10 cellular contexts compared by ENCODE assay signal in genomic region chr6:16683524-16684194, GRCh38.
DNase-seq lines count a peak whose midpoint lies in the region; ATAC-seq, FAIRE-seq and TF ChIP-seq lines count a peak whose summit lies in the region.
"Had no signal": no experiment of that assay in that cellular context is flagged by ENCODE, and none has a peak within 500 bp of the region (broad histone marks: within the 10 kb centered on the region; RNA-seq: fewer than 3 reads in every experiment).

No MANE protein-coding gene starts in this region.

- DNase-seq in A549 (ENCODE audit: low read depth in 1 of 2, low spot score in 1 of 2) (peak in 1 of 2 experiments; percentile 66), HTR-8/SVneo (ENCODE audit: insufficient read length, low spot score) (no peak), astrocyte (ENCODE audit: low read depth) (peak; percentile 79), NCI-H1694 treated with DMSO at 0.1 percent for 48 hours (lab: John Stamatoyannopoulos, UW) (no peak), COLO668 (lab: John Stamatoyannopoulos, UW; ENCODE audit: unreplicated experiment) (no peak)

- H3K27me3 Mint-ChIP-seq in astrocyte (ENCODE audit: low read depth, unreplicated experiment) = no peaks in the 10 kb centered on the region

- H4K20me1 ChIP-seq in astrocyte (ENCODE audit: insufficient read depth, low read length) = no peaks in the 10 kb centered on the region

- no peaks in the 10 kb centered on the region for H3K36me3 ChIP-seq in astrocyte (ENCODE audit: insufficient read depth, low read length)
- no peaks in the 10 kb centered on the region for H3K36me3 ChIP-seq in liver (ENCODE audit: control insufficient read depth in 4 of 4, insufficient read depth in 3 of 4, low read depth in 1 of 4, low read length in 3 of 4)

- no peak overlapping the region for H2AFZ ChIP-seq in astrocyte (ENCODE audit: low read depth, low read length)

- FAIRE-seq in A549 (lab: Jason Lieb, UNC) (no peak), HTR-8/SVneo (lab: Jason Lieb, UNC) (peak; percentile 9), astrocyte (lab: Jason Lieb, UNC) (no peak)
- FAIRE-seq: TTC549 had no signal

- peak overlapping the region; percentile 92 for H3K27ac Mint-ChIP-seq in astrocyte (ENCODE audit: unreplicated experiment)

- H3K4me3 ChIP-seq in A549 (no peak overlapping the region), astrocyte (ENCODE audit: insufficient read depth, low read depth, low read length) (peak overlapping the region; percentile 21), liver (ENCODE audit: low read depth in 1 of 3, low read length in 3 of 3) (no peak overlapping the region)

- H3K4me1 ChIP-seq in A549 (peaks cover 82% of the 10 kb centered on the region), astrocyte (ENCODE audit: insufficient read depth, low read length) (peaks cover 41% of the 10 kb centered on the region), liver (ENCODE audit: control insufficient read depth in 4 of 4, insufficient read depth in 4 of 4, low read length in 3 of 4) (peaks cover 0 to 15% (median 5%) of the 10 kb centered on the region in 4 donors)

- H3K4me3 Mint-ChIP-seq in astrocyte (ENCODE audit: unreplicated experiment) = no peak overlapping the region
- H3K4me3 Mint-ChIP-seq: neural crest cell had no signal

- H3K79me2 ChIP-seq in astrocyte (ENCODE audit: insufficient read depth, low read length) = peaks cover 78% of the 10 kb centered on the region

- TF ChIP-seq CTCF in A549 (IDR thresholded peaks at IDR 0.05) = no peak
- no peak for TF ChIP-seq CTCF in astrocyte (IDR thresholded peaks at IDR 0.05; ENCODE audit: insufficient read depth, low read depth, low read length)
- TF ChIP-seq CTCF in liver (IDR thresholded peaks at IDR 0.05; ENCODE audit: low read depth, low read length, missing input control) = no peak

- TF ChIP-seq RAD21 in A549 (conservative IDR thresholded peaks at IDR 0.05 in 1 of 2, IDR thresholded peaks at IDR 0.05 in 1 of 2) = no peak
- peak in 1 of 2 donors; percentile 17 for TF ChIP-seq RAD21 in liver (IDR thresholded peaks at IDR 0.05)

- peak overlapping the region; percentile 49 for H3K9ac ChIP-seq in astrocyte (ENCODE audit: low read length)
- no peak overlapping the region for H3K9ac ChIP-seq in liver (ENCODE audit: low read depth in 1 of 2, low read length in 2 of 2)

- H3K27ac ChIP-seq in A549 = peak overlapping the region; percentile 60 to 80
- H3K27ac ChIP-seq in astrocyte (ENCODE audit: low read depth, low read length) = peak overlapping the region; percentile 83
- H3K27ac ChIP-seq in liver (ENCODE audit: low read depth in 1 of 2, low read length in 2 of 2) = peak overlapping the region; percentile 35 to 51

- ATAC-seq in A549 = peak; percentile 48 to 75; a peak in 5 of 6 replicates
- ATAC-seq in HG03095 (IDR thresholded peaks at IDR 0.05; ENCODE audit: unreplicated experiment) = no peak
- no peak for ATAC-seq in HG02763 (IDR thresholded peaks at IDR 0.05; ENCODE audit: unreplicated experiment)

- H3K4me2 ChIP-seq in A549 (peak overlapping the region; percentile 56), astrocyte (ENCODE audit: low read length) (peak overlapping the region; percentile 61)

- H3K4me1 Mint-ChIP-seq in astrocyte (ENCODE audit: low read depth, unreplicated experiment) = peaks cover 74% of the 10 kb centered on the region

- H3K9me3 ChIP-seq in A549 (no peaks in the 10 kb centered on the region), astrocyte (ENCODE audit: insufficient read depth, low read depth, low read length) (no peaks in the 10 kb centered on the region), liver (ENCODE audit: control insufficient read depth in 4 of 4, low read length in 3 of 4) (no peaks in the 10 kb centered on the region)

- H3K27me3 ChIP-seq in astrocyte (ENCODE audit: insufficient read depth, low read length) (no peaks in the 10 kb centered on the region), liver (ENCODE audit: control insufficient read depth in 4 of 4, insufficient read depth in 4 of 4, low read length in 3 of 4) (no peaks in the 10 kb centered on the region)

- TF ChIP-seq POLR2A in A549 (IDR thresholded peaks at IDR 0.05; ENCODE audit: low read length) = no peak

- H3K36me3 Mint-ChIP-seq in astrocyte (ENCODE audit: low read depth, unreplicated experiment) = peaks cover 13% of the 10 kb centered on the region

- 10% methylated on average over 4 of the region's 4 CpGs for WGBS in A549 (ENCODE audit: missing lambda C conversion rate)
- 43% methylated on average over 4 of the region's 4 CpGs for WGBS in liver

- CTCF ChIA-PET in A549 (lab: Yijun Ruan, JAX) = interaction anchor here (1.0 to 2.1 kb wide), 3 partner anchors 13 to 170 kb away, joined by 3 to 4 read pairs (median 4); partner anchors contain the start of gene ATXN1

- POLR2A ChIA-PET in A549 (lab: Yijun Ruan, JAX) = no interaction called here

- H3K9me3 Mint-ChIP-seq in astrocyte (ENCODE audit: unreplicated experiment) = no peaks in the 10 kb centered on the region

- peak in 1 of 2 experiments; percentile 40; a peak in 1 of 5 replicates for TF ChIP-seq EP300 in A549 (IDR thresholded peaks at IDR 0.05)

TF ChIP-seq in A549, 52 proteins besides CTCF, POLR2A, EP300 and RAD21 (continues in another document):
- TF ChIP-seq JUNB (IDR thresholded peaks at IDR 0.05) (peak; percentile 48; the same call in 1 of the 2 replicates), ZC3H11A (IDR thresholded peaks at IDR 0.05) (no peak), BHLHE40 (IDR thresholded peaks at IDR 0.05; ENCODE audit: low read depth, low read length) (no peak), TFCP2L1 (CRISPR knock-in tag; IDR thresholded peaks at IDR 0.05) (no peak), CEBPB (IDR thresholded peaks at IDR 0.05) (0 out of 4 replicates have a peak, but pooled peaks of 1 of the 2 experiments have one; percentile 4), JUN (IDR thresholded peaks at IDR 0.05) (peak in 1 of 2 experiments; percentile 42; a peak in 1 of 5 replicates), FOSL2 (IDR thresholded peaks at IDR 0.05) (peak; percentile 21; the same call in 1 of the 2 replicates), FOSL2 (CRISPR knock-in tag; IDR thresholded peaks at IDR 0.05) (peak; percentile 60; the same call in 1 of the 2 replicates), NPAS2 (CRISPR knock-in tag; IDR thresholded peaks at IDR 0.05; ENCODE audit: borderline replicate concordance) (no peak), MYC (IDR thresholded peaks at IDR 0.05; ENCODE audit: borderline replicate concordance, low read length) (no peak), GATA3 (IDR thresholded peaks at IDR 0.05; ENCODE audit: borderline replicate concordance) (peak; percentile 78), USF2 (IDR thresholded peaks at IDR 0.05) (no peak), MAZ (IDR thresholded peaks at IDR 0.05; ENCODE audit: borderline replicate concordance, low read depth, low read length) (no peak), PHF8 (IDR thresholded peaks at IDR 0.05; ENCODE audit: borderline replicate concordance, low read depth) (no peak)

TF ChIP-seq in liver, 16 proteins besides CTCF, POLR2A, EP300 and RAD21:
- TF ChIP-seq JUND (IDR thresholded peaks at IDR 0.05) (peak; percentile 39 to 66), GABPA (IDR thresholded peaks at IDR 0.05 in 1 of 2, conservative IDR thresholded peaks at IDR 0.05 in 1 of 2) (no peak), NR2F2 (IDR thresholded peaks at IDR 0.05) (no peak), HNF4A (conservative IDR thresholded peaks at IDR 0.05) (peak; percentile 70 to 74), RXRA (IDR thresholded peaks at IDR 0.05) (peak; percentile 54 to 55), EGR1 (IDR thresholded peaks at IDR 0.05; ENCODE audit: low read depth in 2 of 2) (no peak)
- TF ChIP-seq, protein P1, sequence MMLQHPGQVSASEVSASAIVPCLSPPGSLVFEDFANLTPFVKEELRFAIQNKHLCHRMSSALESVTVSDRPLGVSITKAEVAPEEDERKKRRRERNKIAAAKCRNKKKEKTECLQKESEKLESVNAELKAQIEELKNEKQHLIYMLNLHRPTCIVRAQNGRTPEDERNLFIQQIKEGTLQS (IDR thresholded peaks at IDR 0.05) = no peak
TF ChIP-seq in liver: peak in this region for 3.

Comparison
In these comparisons a context has a peak if more than half of its experiments do, and no peak if none do; other contexts are left out.
1. ATAC-seq: peak in A549 (2 of 2); none in HG03095 (single experiment) and HG02763 (single experiment).
2. Peak in every context shown above with its lines, with median percentiles within 50 percentile points of each other: H3K27ac ChIP-seq.